In the genomic region with DNA sequence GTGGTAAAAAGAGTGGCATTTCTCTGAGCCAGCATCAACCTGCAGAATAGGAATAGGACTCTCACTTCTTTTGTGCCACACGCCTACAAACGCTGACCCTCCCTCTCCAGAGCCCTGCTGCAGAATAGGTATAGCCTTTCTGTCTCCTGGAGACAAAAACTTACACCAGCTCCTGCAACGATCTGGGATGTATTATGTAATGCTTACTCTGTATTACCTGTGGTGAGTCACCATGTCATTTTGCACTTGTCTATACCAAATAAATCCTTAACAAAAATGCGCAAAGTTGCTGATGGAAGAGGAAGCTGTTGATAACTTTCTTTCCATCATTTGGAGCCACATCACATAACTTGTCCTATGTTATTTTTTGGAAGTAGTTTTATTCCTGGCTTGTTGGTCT, we compare ENCODE assay signal across 16 cellular contexts.
"Had no signal": no experiment of that assay in that cellular context is flagged by ENCODE, and none has a peak within 500 bp of the region (broad histone marks: within the 10 kb centered on the region; RNA-seq: fewer than 3 reads in every experiment).

No MANE protein-coding gene starts in this region.

- DNase-seq: activated CD4-positive, alpha-beta memory T cell treated with anti-CD3 and anti-CD28 coated beads, Interleukin-2, amount 10 ng/mL, durations not matched to agents 7 days and 5 days; activated CD4-positive, CD25-positive, alpha-beta regulatory T cell treated with anti-CD3 and anti-CD28 coated beads, Interleukin-2, amount 50 U/mL, for 72 hours; activated gamma-delta T cell; activated naive CD8-positive, alpha-beta T cell treated with anti-CD3 and anti-CD28 coated beads for 36 hours; activated T-cell treated with anti-CD3 and anti-CD28 coated beads, Interleukin-2, amount 50 U/mL, for 48 hours; anterior cingulate cortex; foreskin melanocyte; heart left ventricle; kidney; left ventricle myocardium superior; pancreas; stimulated activated CD4-positive, alpha-beta T cell treated with anti-CD3 and anti-CD28 coated beads, Interleukin-2, amount 100 ng/mL, for 48 hours; testis had no signal

- FAIRE-seq: endometrium, kidney, pancreas, urothelium cell line had no signal

- H3K27ac ChIP-seq: heart left ventricle, neural progenitor cell, pancreas, testis had no signal
